In the genomic region with DNA sequence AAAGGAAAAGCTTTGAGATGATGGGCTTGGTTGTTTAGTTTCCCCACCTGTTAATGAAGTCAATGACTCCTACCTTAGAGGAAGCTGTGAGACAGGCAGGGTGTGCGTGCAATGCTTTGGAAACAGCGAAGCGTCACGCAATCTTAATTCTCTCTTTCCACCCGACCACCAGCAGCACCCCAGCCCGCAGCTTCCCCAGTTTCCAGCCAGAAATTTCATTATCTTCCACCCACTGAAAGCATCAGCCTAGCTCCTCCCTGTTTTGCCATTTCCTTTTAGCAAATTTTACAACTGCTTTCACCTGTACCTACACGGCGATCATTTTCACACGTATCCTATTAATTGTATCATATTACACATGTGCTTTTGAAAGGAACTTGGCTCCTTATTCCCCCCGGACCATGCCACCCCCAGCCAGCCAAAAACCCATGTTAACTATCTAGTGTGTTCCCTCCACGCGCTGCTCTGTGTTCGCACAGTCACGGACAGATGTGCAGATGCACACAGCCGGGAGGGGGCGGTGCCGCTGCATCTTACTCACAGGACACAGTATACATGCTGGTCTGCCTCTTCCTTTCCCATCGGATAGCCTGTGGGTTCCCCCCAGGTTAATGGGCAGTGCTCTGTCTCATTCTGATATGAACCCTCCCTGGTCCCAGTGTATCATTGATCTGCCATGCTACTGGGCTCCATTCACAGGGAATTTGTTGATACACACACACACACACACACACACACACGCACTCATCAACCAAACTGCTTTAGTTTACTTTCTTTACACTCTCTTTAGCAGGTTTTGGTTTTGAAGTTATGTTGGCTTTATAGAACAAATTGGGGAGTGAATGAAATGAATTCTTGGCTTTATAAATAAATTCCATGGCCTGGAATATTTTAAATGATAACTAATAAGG, we compare ENCODE assay signal across 9 cellular contexts. TPM values are rescaled to one million over a fixed set of nuclear protein-coding genes. Genes with fewer than 3 reads are reported as not detected.
DNase-seq lines count a peak whose midpoint lies in the region; ATAC-seq and TF ChIP-seq lines count a peak whose summit lies in the region.
"Had no signal": no experiment of that assay in that cellular context is flagged by ENCODE, and none has a peak within 500 bp of the region (broad histone marks: within the 10 kb centered on the region; RNA-seq: fewer than 3 reads in every experiment).

No MANE protein-coding gene starts in this region.

- no peaks in the 10 kb centered on the region for H3K36me3 ChIP-seq in CD8-positive, alpha-beta memory T cell (ENCODE audit: insufficient read depth, low read length)
- no peaks in the 10 kb centered on the region for H3K36me3 ChIP-seq in Loucy (ENCODE audit: insufficient read depth, low read length)
- H3K36me3 ChIP-seq in SJCRH30: no peaks in the 10 kb centered on the region
- H3K36me3 ChIP-seq in right atrium auricular region: no peaks in the 10 kb centered on the region

- peak; percentile 83 for ATAC-seq in GM21515 (IDR thresholded peaks at IDR 0.05; ENCODE audit: unreplicated experiment)

- no peaks in the 10 kb centered on the region for H3K36me3 Mint-ChIP-seq in CD8-positive, alpha-beta memory T cell

- no peaks in the 10 kb centered on the region for H3F3A ChIP-seq in Loucy (ENCODE audit: low read depth)

- peak overlapping the region; percentile 68 to 82 (median 79) for H3K4me3 Mint-ChIP-seq in CD8-positive, alpha-beta memory T cell

- TF ChIP-seq CTCF in Loucy (conservative IDR thresholded peaks at IDR 0.05; ENCODE audit: low read length): peak; percentile 84
- peak in 1 of 2 donors; percentile 55 for TF ChIP-seq CTCF in right atrium auricular region (IDR thresholded peaks at IDR 0.05)

- H4K20me1 ChIP-seq in Loucy (ENCODE audit: insufficient read depth, low read length, poor library complexity, severe bottlenecking): no peaks in the 10 kb centered on the region

- CTCF ChIA-PET in CD8-positive, alpha-beta memory T cell (lab: Charles Lee): interaction anchor here (1.0 to 1.5 kb wide), 7 partner anchors 10 to 455 kb away, joined by 3 to 14 read pairs (median 3); no protein-coding TSS in a partner anchor

- H3K9me3 Mint-ChIP-seq in CD8-positive, alpha-beta memory T cell: no peaks in the 10 kb centered on the region

- H3K9me2 ChIP-seq in Loucy (replicated peaks; ENCODE audit: low read depth, low read length): no peaks in the 10 kb centered on the region

- peak overlapping the region; percentile 87 for H3K4me2 ChIP-seq in Loucy (ENCODE audit: low read depth, low read length, poor library complexity, severe bottlenecking)
- H3K4me2 ChIP-seq: KMS-11 had no signal

- H3K4me3 ChIP-seq in CD8-positive, alpha-beta memory T cell (ENCODE audit: low read length): no peak overlapping the region
- H3K4me3 ChIP-seq in Loucy (ENCODE audit: low read length, poor library complexity, severe bottlenecking) (peak overlapping the region; percentile 77), SJCRH30 (no peak overlapping the region), right atrium auricular region (no peak overlapping the region)

- H3K27ac Mint-ChIP-seq in CD8-positive, alpha-beta memory T cell: peak overlapping the region in 1 of 8 donors; percentile 5

- H3K27me3 Mint-ChIP-seq in CD8-positive, alpha-beta memory T cell: peaks cover 0 to 8% of the 10 kb centered on the region in 2 donors

- no peaks in the 10 kb centered on the region for H3K4me1 ChIP-seq in CD8-positive, alpha-beta memory T cell (ENCODE audit: insufficient read depth, low read length)
- H3K4me1 ChIP-seq in Loucy (ENCODE audit: insufficient read depth, low read length, poor library complexity, severe bottlenecking) (peaks cover 6% of the 10 kb centered on the region), SJCRH30 (no peaks in the 10 kb centered on the region), right atrium auricular region (peaks cover 0 to 3% of the 10 kb centered on the region in 2 donors)

- no peaks in the 10 kb centered on the region for H3K27me3 ChIP-seq in CD8-positive, alpha-beta memory T cell (ENCODE audit: insufficient read depth, low read length, poor library complexity, severe bottlenecking)
- H3K27me3 ChIP-seq in Loucy (ENCODE audit: insufficient read depth, low read length, poor library complexity, severe bottlenecking) (no peaks in the 10 kb centered on the region), SJCRH30 (no peaks in the 10 kb centered on the region), right atrium auricular region (no peaks in the 10 kb centered on the region)

- H2AFZ ChIP-seq in Loucy (ENCODE audit: low read length): peak overlapping the region; percentile 91

- H3K4me1 Mint-ChIP-seq in CD8-positive, alpha-beta memory T cell: peaks cover 0 to 6% (median 0%) of the 10 kb centered on the region in 3 donors

- peak overlapping the region; percentile 20 for H3K9ac ChIP-seq in Loucy (ENCODE audit: low read depth, low read length, poor library complexity, severe bottlenecking)
- H3K9ac ChIP-seq: KMS-11 had no signal

- no peaks in the 10 kb centered on the region for H3K9me3 ChIP-seq in CD8-positive, alpha-beta memory T cell (ENCODE audit: low read length)
- no peaks in the 10 kb centered on the region for H3K9me3 ChIP-seq in Loucy (ENCODE audit: insufficient read depth, low read depth, low read length)
- H3K9me3 ChIP-seq in SJCRH30 (replicated peaks): no peaks in the 10 kb centered on the region
- no peaks in the 10 kb centered on the region for H3K9me3 ChIP-seq in right atrium auricular region

- peak in 4 of 5 donors; percentile 19 to 63 (median 33) for DNase-seq in CD8-positive, alpha-beta memory T cell
- peak; percentile 83 to 88 for DNase-seq in SJCRH30
- peak in 3 of 4 experiments; percentile 6 to 51 (median 14) for DNase-seq in activated naive CD4-positive, alpha-beta T cell (lab: John Stamatoyannopoulos, UW)
- peak; percentile 59 for DNase-seq in right atrium auricular region (ENCODE audit: low spot score)
- peak; percentile 7 to 35 for DNase-seq in stimulated activated CD4-positive, alpha-beta T cell treated with anti-CD3 and anti-CD28 coated beads, Interleukin-15, amount 100 ng/mL, for 1 hour (ENCODE audit: low read depth in 1 of 2, low spot score in 1 of 2)
- no peak for DNase-seq in inferior parietal cortex (ENCODE audit: extremely low spot score)

- POLR2A ChIA-PET in CD8-positive, alpha-beta memory T cell (lab: Charles Lee): interaction anchor here (0.9 kb wide), 1 partner anchor 116 kb away, joined by 3 read pairs; no protein-coding TSS in a partner anchor

- no peaks in the 10 kb centered on the region for H3K79me2 ChIP-seq in Loucy (ENCODE audit: insufficient read depth, low read length)

- H3K27ac ChIP-seq in CD8-positive, alpha-beta memory T cell (ENCODE audit: low read depth, low read length): no peak overlapping the region
- no peak overlapping the region for H3K27ac ChIP-seq in SJCRH30
- no peak overlapping the region for H3K27ac ChIP-seq in right atrium auricular region
- H3K27ac ChIP-seq: KMS-11 had no signal

RNA-seq across cellular contexts. Expression of a gene that starts 22.4 kb away (rescaled TPM):
- not detected for total RNA-seq in CD8-positive, alpha-beta memory T cell
- polyA plus RNA-seq in CD8-positive, alpha-beta memory T cell: not detected
- 0.30 and 0.35 TPM in 2 replicates for total RNA-seq in SJCRH30 (2014; rRNA removed; shearing (Covaris generic))
- total RNA-seq in right atrium auricular region: under 1 TPM in 1 of 2 donors, not detected in 1; 0.24 TPM
